Comparison of ENCODE assay signal across 8 cellular contexts in genomic region chr5:54517174-54517511, GRCh38. TPM values are rescaled to one million over a fixed set of nuclear protein-coding genes. Genes with fewer than 3 reads are reported as not detected.
DNase-seq lines count a peak whose midpoint lies in the region; ATAC-seq and TF ChIP-seq lines count a peak whose summit lies in the region.

No MANE protein-coding gene starts in this region.

- CTCF ChIA-PET in activated CD8-positive, alpha-beta memory T cell treated with anti-CD3 and anti-CD28 coated beads, Interleukin-2, amount 10 ng/mL, durations not matched to agents 7 days and 5 days (lab: Charles Lee), result interaction anchor here (0.7 to 5.3 kb wide), 48 partner anchors 9 to 684 kb away, joined by 3 to 131 read pairs (median 5); partner anchors contain the start of gene GPX8
- CTCF ChIA-PET in RWPE1 (lab: Yijun Ruan, JAX), result interaction anchor here (0.6 to 3.7 kb wide), 42 partner anchors 10 to 1258 kb away, joined by 3 to 48 read pairs (median 4); partner anchors contain the start of genes GPX8 and HSPB3

- peak overlapping the region; percentile 87 for H3K4me3 Mint-ChIP-seq in activated CD8-positive, alpha-beta memory T cell treated with anti-CD3 and anti-CD28 coated beads, Interleukin-2, amount 10 ng/mL, durations not matched to agents 7 days and 5 days

- H3K4me1 Mint-ChIP-seq in activated CD8-positive, alpha-beta memory T cell treated with anti-CD3 and anti-CD28 coated beads, Interleukin-2, amount 10 ng/mL, durations not matched to agents 7 days and 5 days, result peaks cover 33% of the 10 kb centered on the region

- peak overlapping the region; percentile 41 to 44 for H3K4me3 ChIP-seq in foreskin fibroblast (ENCODE audit: low read depth in 1 of 2, low read length in 2 of 2)
- peak overlapping the region; percentile 63 to 70 (median 67) for H3K4me3 ChIP-seq in skeletal muscle tissue (ENCODE audit: low read length in 3 of 3)

- no peak for DNase-seq in activated CD8-positive, alpha-beta memory T cell treated with anti-CD3 and anti-CD28 coated beads, Interleukin-2, amount 10 ng/mL, durations not matched to agents 7 days and 5 days
- no peak for DNase-seq in activated CD8-positive, alpha-beta memory T cell treated with anti-CD3 and anti-CD28 coated beads, Interleukin-2, amount 50 U/mL, for 48 hours
- DNase-seq in RWPE1 (ENCODE audit: low spot score) (no peak), foreskin fibroblast (no peak), NCI-H2171 (lab: John Stamatoyannopoulos, UW) (no peak), glomerular visceral epithelial cell (ENCODE audit: extremely low spot score) (no peak)

- peak overlapping the region; percentile 65 to 79 (median 73) for H3K9ac ChIP-seq in skeletal muscle tissue (ENCODE audit: low read depth in 1 of 3, low read length in 3 of 3)

- peaks cover 4 to 11% (median 7%) of the 10 kb centered on the region in 3 donors for H3K36me3 ChIP-seq in skeletal muscle tissue (ENCODE audit: control insufficient read depth in 3 of 3, insufficient read depth in 3 of 3, low read length in 3 of 3)

- peak; percentile 4 for ATAC-seq in activated CD8-positive, alpha-beta memory T cell treated with anti-CD3 and anti-CD28 coated beads, Interleukin-2, amount 10 ng/mL, durations not matched to agents 7 days and 5 days
- ATAC-seq in HG03442 (IDR thresholded peaks at IDR 0.05; ENCODE audit: unreplicated experiment), result no peak

- H3K27ac Mint-ChIP-seq in activated CD8-positive, alpha-beta memory T cell treated with anti-CD3 and anti-CD28 coated beads, Interleukin-2, amount 10 ng/mL, durations not matched to agents 7 days and 5 days, result no peak overlapping the region

- H3K4me1 ChIP-seq in skeletal muscle tissue (ENCODE audit: control insufficient read depth in 3 of 3, insufficient read depth in 3 of 3, low read length in 3 of 3), result peaks cover 29 to 40% (median 32%) of the 10 kb centered on the region in 3 donors

- no peaks in the 10 kb centered on the region for H3K9me3 Mint-ChIP-seq in activated CD8-positive, alpha-beta memory T cell treated with anti-CD3 and anti-CD28 coated beads, Interleukin-2, amount 10 ng/mL, durations not matched to agents 7 days and 5 days (ENCODE audit: low read depth)

- H3K27me3 Mint-ChIP-seq in activated CD8-positive, alpha-beta memory T cell treated with anti-CD3 and anti-CD28 coated beads, Interleukin-2, amount 10 ng/mL, durations not matched to agents 7 days and 5 days, result peaks cover 16% of the 10 kb centered on the region

- no peaks in the 10 kb centered on the region for H3K27me3 ChIP-seq in skeletal muscle tissue (ENCODE audit: control insufficient read depth in 3 of 3, insufficient read depth in 3 of 3, low read length in 3 of 3)

- H3K27ac ChIP-seq in RWPE1 (peak overlapping the region; percentile 74; the same call in 1 of the 2 replicates), skeletal muscle tissue (ENCODE audit: low read depth, low read length) (no peak overlapping the region)

- TF ChIP-seq CTCF in RWPE1 (conservative IDR thresholded peaks at IDR 0.05; ENCODE audit: low read depth) (no peak), foreskin fibroblast (IDR thresholded peaks at IDR 0.05; ENCODE audit: low read depth, low read length) (no peak)

- POLR2A ChIA-PET in RWPE1 (lab: Yijun Ruan, JAX; ENCODE audit: low non-redundant PET), result interaction anchor here (0.7 to 1.4 kb wide), 2 partner anchors 11 to 350 kb away, joined by 3 to 4 read pairs; no protein-coding TSS in a partner anchor

- H3K9me3 ChIP-seq in skeletal muscle tissue (ENCODE audit: control insufficient read depth in 3 of 3, low read length in 3 of 3), result no peaks in the 10 kb centered on the region

- H3K36me3 Mint-ChIP-seq in activated CD8-positive, alpha-beta memory T cell treated with anti-CD3 and anti-CD28 coated beads, Interleukin-2, amount 10 ng/mL, durations not matched to agents 7 days and 5 days, result peaks cover 29% of the 10 kb centered on the region

RNA-seq across cellular contexts. Expression of gene SNX18, which starts 0.4 kb away (rescaled TPM):
- 10 to 100 TPM; 35.2 to 45.3 TPM for total RNA-seq in activated CD8-positive, alpha-beta memory T cell treated with anti-CD3 and anti-CD28 coated beads, Interleukin-2, amount 10 ng/mL, durations not matched to agents 7 days and 5 days
- 29.2 TPM for total RNA-seq in skeletal muscle tissue
